Comparison of ENCODE assay signal across 6 cellular contexts in genomic region chr18:40245612-40246011, GRCh38.
A peak's percentile ranks its signal among the peaks of the same experiment; 100 is the strongest.
DNase-seq lines count a peak whose midpoint lies in the region; ATAC-seq, FAIRE-seq and TF ChIP-seq lines count a peak whose summit lies in the region.
"Not testable (repeated sequence)": the region's sequence is repeated elsewhere in the genome, so short reads cannot be mapped to it uniquely, and the experiment has no call there.

No MANE protein-coding gene starts in this region.

- not testable (repeated sequence) for H2BK12ac ChIP-seq in neuronal stem cell (ENCODE audit: low read length)

- H3K9me3 ChIP-seq in BLaER1; K562 (replicated peaks; ENCODE audit: control insufficient read depth, insufficient read depth, low read depth, low read length); neuronal stem cell (replicated peaks in 1 of 2; ENCODE audit: control insufficient read depth in 2 of 2, insufficient read depth in 1 of 2, low read depth in 1 of 2, low read length in 2 of 2); testis: not testable (repeated sequence)

- POLR2A ChIA-PET in WTC11 (lab: Charles Lee); K562 (lab: Yijun Ruan, JAX): not testable (repeated sequence)

- not testable (repeated sequence) for BruUV-seq in K562 (replicated peaks; lab: Mats Ljungman, UMichigan)

- H4K20me1 ChIP-seq in BLaER1; K562 (replicated peaks; ENCODE audit: control insufficient read depth, insufficient read depth, low read length): not testable (repeated sequence)

- FAIRE-seq in K562 (lab: Jason Lieb, UNC) = not testable (repeated sequence)

- CTCF ChIA-PET in WTC11 (lab: Charles Lee); K562 (lab: Yijun Ruan, JAX; ENCODE audit: low intra/inter-chr PET ratio): not testable (repeated sequence)

- H3K36me3 Mint-ChIP-seq in WTC11 = not testable (repeated sequence)

- H3K36me3 ChIP-seq in BLaER1; K562 (ENCODE audit: control insufficient read depth, insufficient read depth, low read length); neuronal stem cell (replicated peaks in 1 of 2; ENCODE audit: control insufficient read depth in 2 of 2, insufficient read depth in 2 of 2, low read length in 2 of 2); testis (ENCODE audit: low read depth, missing control alignments): not testable (repeated sequence)

- H3K27ac ChIP-seq in BLaER1; K562 (ENCODE audit: extremely low read depth, low read depth, low read length); neuronal stem cell (replicated peaks; ENCODE audit: low read length); testis: not testable (repeated sequence)

- H4K8ac ChIP-seq in neuronal stem cell (ENCODE audit: low read depth, low read length) = not testable (repeated sequence)

- not testable (repeated sequence) for H3K4me1 ChIP-seq in BLaER1; K562 (replicated peaks in 1 of 2; ENCODE audit: control insufficient read depth in 2 of 2, insufficient read depth in 2 of 2, low read length in 2 of 2); neuronal stem cell (ENCODE audit: control insufficient read depth in 2 of 2, insufficient read depth in 1 of 2, low read depth in 1 of 2, low read length in 2 of 2); testis

- not testable (repeated sequence) for H2AFZ ChIP-seq in K562 (ENCODE audit: low read depth, low read length)
- H2AFZ ChIP-seq in neuronal stem cell (ENCODE audit: low read length) = peak overlapping the region; percentile 17

- ATAC-seq in WTC11, K562: not testable (repeated sequence)

- not testable (repeated sequence) for TF ChIP-seq EP300 in K562 (IDR thresholded peaks at IDR 0.05; ENCODE audit: low read length)

- H3K4ac ChIP-seq in neuronal stem cell (ENCODE audit: low read length) = not testable (repeated sequence)

- not testable (repeated sequence) for H3K4me3 ChIP-seq in BLaER1; K562; neuronal stem cell (ENCODE audit: low read length in 2 of 2); testis

- H3K4me3 Mint-ChIP-seq in WTC11 = not testable (repeated sequence)

- not testable (repeated sequence) for H2BK15ac ChIP-seq in neuronal stem cell (ENCODE audit: low read length)

- in situ Hi-C loops in K562 (cut with MboI) = not testable (repeated sequence)

- not testable (repeated sequence) for H3K18ac ChIP-seq in neuronal stem cell (ENCODE audit: low read length)

- not testable (repeated sequence) for H3K9me1 ChIP-seq in K562 (ENCODE audit: control insufficient read depth, insufficient read depth, low read length)

- DNase-seq in NAMALWA (ENCODE audit: low spot score) (peak; percentile 12), testis (peak; percentile 68)
- DNase-seq in WTC11 (ENCODE audit: low spot score); K562 (ENCODE audit: extremely low read depth in 1 of 4, low spot score in 3 of 4); neuronal stem cell (ENCODE audit: low spot score): not testable (repeated sequence)

- TF ChIP-seq CTCF in WTC11 (IDR thresholded peaks at IDR 0.05); K562 (IDR thresholded peaks at IDR 0.05 in 2 of 3, conservative IDR thresholded peaks at IDR 0.05 in 1 of 3; ENCODE audit: insufficient read depth in 2 of 3, low read depth in 1 of 3, low read length in 3 of 3); testis (IDR thresholded peaks at IDR 0.05): not testable (repeated sequence)

- not testable (repeated sequence) for H3K79me1 ChIP-seq in neuronal stem cell (ENCODE audit: low read depth, low read length)

- not testable (repeated sequence) for H2AK5ac ChIP-seq in neuronal stem cell (ENCODE audit: low read depth, low read length)

- peak overlapping the region; percentile 4; the same call in 1 of the 2 replicates for H3K4me2 ChIP-seq in BLaER1
- H3K4me2 ChIP-seq in K562 (ENCODE audit: insufficient read depth, low read length); neuronal stem cell (ENCODE audit: insufficient read depth, low read length, poor library complexity, severe bottlenecking): not testable (repeated sequence)

- 4% methylated on average over 5 of the region's 5 CpGs for WGBS in K562 (ENCODE audit: insufficient coverage, low coverage, missing lambda C conversion rate)
- WGBS in neuronal stem cell (ENCODE audit: extremely low coverage in 2 of 2, insufficient read length in 2 of 2, insufficient replicate concordance in 1 of 2), 2 donors = no CpG with 5 or more reads among the region's 5 CpGs
- 69 to 74% methylated on average over 5 of the region's 5 CpGs for WGBS in testis, 2 donors

- H3K9me3 Mint-ChIP-seq in WTC11 = peaks cover 15% of the 10 kb centered on the region

- H3K79me2 ChIP-seq in K562 (ENCODE audit: control insufficient read depth, insufficient read depth, low read length) = not testable (repeated sequence)

- not testable (repeated sequence) for H2BK120ac ChIP-seq in neuronal stem cell (ENCODE audit: low read depth, low read length)

- H3K14ac ChIP-seq in neuronal stem cell (ENCODE audit: low read length) = not testable (repeated sequence)

- not testable (repeated sequence) for TF ChIP-seq RAD21 in K562 (CRISPR knock-in tag; conservative IDR thresholded peaks at IDR 0.05 in 1 of 2, IDR thresholded peaks at IDR 0.05 in 1 of 2)

- H3K4me1 Mint-ChIP-seq in WTC11 = not testable (repeated sequence)

- H3K27me3 Mint-ChIP-seq in WTC11 (ENCODE audit: low read depth) = not testable (repeated sequence)

- not testable (repeated sequence) for H4K91ac ChIP-seq in neuronal stem cell (ENCODE audit: low read depth, low read length, poor library complexity)

- H3K23ac ChIP-seq in neuronal stem cell (ENCODE audit: low read depth, low read length, poor library complexity) = not testable (repeated sequence)

- H3K27me3 ChIP-seq in BLaER1; K562 (ENCODE audit: control insufficient read depth in 2 of 2, insufficient read depth in 2 of 2, low read length in 2 of 2); neuronal stem cell (ENCODE audit: control insufficient read depth in 3 of 3, insufficient read depth in 3 of 3, low read depth in 1 of 3, low read length in 3 of 3); testis: not testable (repeated sequence)

- H3K9ac ChIP-seq in BLaER1; K562 (ENCODE audit: insufficient read depth in 1 of 2, low read depth in 2 of 2, low read length in 2 of 2); neuronal stem cell (ENCODE audit: low read depth, low read length, poor library complexity): not testable (repeated sequence)

- H3K27ac Mint-ChIP-seq in WTC11 = not testable (repeated sequence)

- TF ChIP-seq POLR2A in K562 (conservative IDR thresholded peaks at IDR 0.05); testis (IDR thresholded peaks at IDR 0.05): not testable (repeated sequence)

- H2BK5ac ChIP-seq in neuronal stem cell (ENCODE audit: low read length) = not testable (repeated sequence)

- intact Hi-C loops in K562 (cut with micrococcal nuclease); testis (cut with DNase I; ENCODE audit: low total_unique reads): not testable (repeated sequence)

TF ChIP-seq in WTC11, 78 proteins besides CTCF, POLR2A, EP300 and RAD21:
- TF ChIP-seq NFYB (CRISPR knock-in tag; conservative IDR thresholded peaks at IDR 0.05; ENCODE audit: low read depth) = 0 out of 2 replicates have a peak, but pooled peaks have one; percentile 18

TF ChIP-seq in K562, 482 proteins besides CTCF, POLR2A, EP300 and RAD21:
- peak; percentile 59 for TF ChIP-seq NFYB (IDR thresholded peaks at IDR 0.05; ENCODE audit: extremely low read depth, insufficient read length)
